In genomic region chr14:68510201-68510600, GRCh38 we compare ENCODE assay signal across 10 cellular contexts.
A peak's percentile ranks its signal among the peaks of the same experiment; 100 is the strongest.
DNase-seq lines count a peak whose midpoint lies in the region; ATAC-seq and TF ChIP-seq lines count a peak whose summit lies in the region.
"Had no signal": no experiment of that assay in that cellular context is flagged by ENCODE, and none has a peak within 500 bp of the region (broad histone marks: within the 10 kb centered on the region; RNA-seq: fewer than 3 reads in every experiment).

No MANE protein-coding gene starts in this region.

- H3K27ac ChIP-seq in lower lobe of right lung (peak overlapping the region; percentile 25), subcutaneous abdominal adipose tissue (ENCODE audit: low read depth, low read length) (peak overlapping the region; percentile 55)

- H3K27me3 ChIP-seq in lower lobe of right lung (ENCODE audit: low read depth) (no peaks in the 10 kb centered on the region), subcutaneous abdominal adipose tissue (ENCODE audit: control insufficient read depth in 5 of 5, insufficient read depth in 4 of 5, low read length in 5 of 5) (no peaks in the 10 kb centered on the region)

- TF ChIP-seq CTCF in brain (conservative IDR thresholded peaks at IDR 0.05) (no peak), lower lobe of right lung (IDR thresholded peaks at IDR 0.05) (no peak)

- H3K9me3 Mint-ChIP-seq in brain, result no peaks in the 10 kb centered on the region

- peak overlapping the region in 4 of 5 experiments; percentile 73 to 95 (median 80) for H3K27ac Mint-ChIP-seq in brain

- H3K4me3 ChIP-seq in lower lobe of right lung (no peak overlapping the region), subcutaneous abdominal adipose tissue (ENCODE audit: low read depth in 1 of 5, low read length in 5 of 5) (no peak overlapping the region)

- no peaks in the 10 kb centered on the region for H3K36me3 Mint-ChIP-seq in brain

- no peaks in the 10 kb centered on the region for H3K9me3 ChIP-seq in lower lobe of right lung
- H3K9me3 ChIP-seq in subcutaneous abdominal adipose tissue (ENCODE audit: control insufficient read depth in 5 of 5, low read length in 5 of 5), result no peaks in the 10 kb centered on the region

- peak overlapping the region in 1 of 5 experiments; percentile 3 for H3K4me3 Mint-ChIP-seq in brain

- ATAC-seq in lower lobe of right lung, result no peak
- ATAC-seq in HG03442 (IDR thresholded peaks at IDR 0.05; ENCODE audit: unreplicated experiment), result no peak
- no peak for ATAC-seq in GM21390 (IDR thresholded peaks at IDR 0.05; ENCODE audit: unreplicated experiment)
- ATAC-seq: left lobe of liver had no signal

- peak; percentile 61 for DNase-seq in EL
- no peak for DNase-seq in lower lobe of right lung
- DNase-seq in T1000 (lab: John Stamatoyannopoulos, UW), result no peak
- DNase-seq in cerebellar nuclear complex (lab: John Stamatoyannopoulos, UW), result no peak
- DNase-seq: MV-4-11 had no signal

- peaks cover 69% of the 10 kb centered on the region for H3K4me1 Mint-ChIP-seq in brain

- H3K36me3 ChIP-seq in lower lobe of right lung, result no peaks in the 10 kb centered on the region
- no peaks in the 10 kb centered on the region for H3K36me3 ChIP-seq in subcutaneous abdominal adipose tissue (ENCODE audit: control insufficient read depth in 5 of 5, insufficient read depth in 5 of 5, low read length in 5 of 5)

- intact Hi-C loops in lower lobe of right lung (cut with DNase I), result no loop called here

- H3K27me3 Mint-ChIP-seq in brain, result no peaks in the 10 kb centered on the region

- H3K4me1 ChIP-seq in lower lobe of right lung, result peaks cover 55% of the 10 kb centered on the region
- H3K4me1 ChIP-seq in subcutaneous abdominal adipose tissue (ENCODE audit: control insufficient read depth in 5 of 5, insufficient read depth in 5 of 5, low read length in 5 of 5), result peaks cover 14 to 63% (median 44%) of the 10 kb centered on the region in 5 donors

- H3K9ac ChIP-seq in subcutaneous abdominal adipose tissue (ENCODE audit: low read length in 5 of 5), result no peak overlapping the region
